In the genomic region with DNA sequence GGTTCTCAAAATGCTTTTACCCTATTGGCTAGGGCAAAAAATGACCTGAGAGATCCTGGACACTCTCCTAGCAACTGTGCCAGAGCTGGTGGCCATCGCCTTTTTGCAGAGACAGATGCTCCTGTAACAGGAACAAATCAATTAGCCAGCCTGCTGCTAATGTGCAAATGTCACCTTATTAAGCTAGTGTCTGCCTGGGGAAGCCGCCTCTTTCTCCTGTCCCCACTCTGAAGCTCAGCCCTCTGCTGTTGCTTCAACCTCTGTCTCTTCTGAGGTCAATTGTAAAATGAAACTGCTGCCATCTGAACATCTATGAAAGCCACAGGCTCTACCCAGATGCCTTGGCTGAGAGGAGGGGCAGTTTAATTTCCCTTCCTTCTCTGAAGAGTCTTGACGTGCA, we compare ENCODE assay signal across 10 cellular contexts.
A peak's percentile ranks its signal among the peaks of the same experiment; 100 is the strongest.
DNase-seq lines count a peak whose midpoint lies in the region; ATAC-seq, FAIRE-seq and TF ChIP-seq lines count a peak whose summit lies in the region.
"Had no signal": no experiment of that assay in that cellular context is flagged by ENCODE, and none has a peak within 500 bp of the region (broad histone marks: within the 10 kb centered on the region; RNA-seq: fewer than 3 reads in every experiment).

No MANE protein-coding gene starts in this region.

- in situ Hi-C loops in gastrocnemius medialis (cut with MboI; ENCODE audit: low sequenced_read_pairs in 4 of 4) = no loop called here

- TF ChIP-seq CTCF in psoas muscle (IDR thresholded peaks at IDR 0.05) (no peak), gastrocnemius medialis (IDR thresholded peaks at IDR 0.05 in 4 of 5, conservative IDR thresholded peaks at IDR 0.05 in 1 of 5) (no peak), ovary (IDR thresholded peaks at IDR 0.05) (no peak)

- H3K27me3 ChIP-seq in psoas muscle (ENCODE audit: insufficient read depth in 3 of 3, low read length in 2 of 3) (peaks cover 0 to 5% (median 0%) of the 10 kb centered on the region in 3 donors), gastrocnemius medialis (no peaks in the 10 kb centered on the region), ovary (no peaks in the 10 kb centered on the region)

- H3K9me3 ChIP-seq in psoas muscle (no peaks in the 10 kb centered on the region), gastrocnemius medialis (no peaks in the 10 kb centered on the region), ovary (no peaks in the 10 kb centered on the region)

- H3K27me3 Mint-ChIP-seq in activated naive CD8-positive, alpha-beta T cell treated with anti-CD3 and anti-CD28 coated beads for 36 hours = no peaks in the 10 kb centered on the region

- H3K4me1 ChIP-seq in psoas muscle (no peaks in the 10 kb centered on the region), gastrocnemius medialis (no peaks in the 10 kb centered on the region), ovary (ENCODE audit: insufficient read depth) (no peaks in the 10 kb centered on the region)

- peak overlapping the region; percentile 30 for H3K4me3 Mint-ChIP-seq in activated naive CD8-positive, alpha-beta T cell treated with anti-CD3 and anti-CD28 coated beads for 36 hours

- H3K4me3 ChIP-seq in psoas muscle (no peak overlapping the region), gastrocnemius medialis (no peak overlapping the region), ovary (no peak overlapping the region)

- peak; percentile 35 for DNase-seq in GM12891 (ENCODE audit: insufficient read length, low spot score)
- peak; percentile 19 for DNase-seq in activated naive CD8-positive, alpha-beta T cell treated with anti-CD3 and anti-CD28 coated beads for 36 hours
- DNase-seq in psoas muscle = no peak
- DNase-seq in NCI-H2029 treated with DMSO at 0.1 percent for 48 hours (lab: John Stamatoyannopoulos, UW) = no peak
- no peak for DNase-seq in gastrocnemius medialis
- no peak for DNase-seq in ovary
- DNase-seq: effector CD4-positive, alpha-beta T cell had no signal

- FAIRE-seq in GM12891 (lab: Jason Lieb, UNC) = peak; percentile 78

- WGBS in psoas muscle, 3 donors = 27 to 40% (median 30%) methylated on average over 3 of the region's 3 CpGs
- WGBS in ovary, 3 donors = 40 to 49% (median 47%) methylated on average over 3 of the region's 3 CpGs

- peak; percentile 68 for ATAC-seq in GM19395 (IDR thresholded peaks at IDR 0.05; ENCODE audit: unreplicated experiment)
- ATAC-seq in HG03342 (IDR thresholded peaks at IDR 0.05; ENCODE audit: unreplicated experiment) = peak; percentile 52
- ATAC-seq in psoas muscle = no peak
- no peak for ATAC-seq in gastrocnemius medialis

- H3K36me3 ChIP-seq in psoas muscle (ENCODE audit: insufficient read depth in 1 of 2, low read depth in 1 of 2) (no peaks in the 10 kb centered on the region), gastrocnemius medialis (no peaks in the 10 kb centered on the region), ovary (no peaks in the 10 kb centered on the region)

- no peak overlapping the region for H3K27ac ChIP-seq in psoas muscle
- H3K27ac ChIP-seq in gastrocnemius medialis = no peak overlapping the region
- H3K27ac ChIP-seq in ovary = no peak overlapping the region
- H3K27ac ChIP-seq: VCaP had no signal

- H3K27ac Mint-ChIP-seq in activated naive CD8-positive, alpha-beta T cell treated with anti-CD3 and anti-CD28 coated beads for 36 hours = peak overlapping the region; percentile 76

- no peaks in the 10 kb centered on the region for H3K36me3 Mint-ChIP-seq in activated naive CD8-positive, alpha-beta T cell treated with anti-CD3 and anti-CD28 coated beads for 36 hours

- no peak for TF ChIP-seq EP300 in ovary (IDR thresholded peaks at IDR 0.05)

- H3K4me1 Mint-ChIP-seq in activated naive CD8-positive, alpha-beta T cell treated with anti-CD3 and anti-CD28 coated beads for 36 hours = peaks cover 47% of the 10 kb centered on the region

- no peaks in the 10 kb centered on the region for H3K9me3 Mint-ChIP-seq in activated naive CD8-positive, alpha-beta T cell treated with anti-CD3 and anti-CD28 coated beads for 36 hours

- intact Hi-C loops in psoas muscle (cut with DNase I) = no loop called here
- intact Hi-C loops in gastrocnemius medialis (cut with DNase I; ENCODE audit: low total_unique reads) = no loop called here
- intact Hi-C loops in ovary (cut with DNase I) = no loop called here

- TF ChIP-seq POLR2A in GM12891 (IDR thresholded peaks at IDR 0.05; ENCODE audit: low read depth, low read length) (no peak), gastrocnemius medialis (IDR thresholded peaks at IDR 0.05) (no peak), ovary (IDR thresholded peaks at IDR 0.05) (no peak)

TF ChIP-seq in GM12891, 5 proteins besides CTCF, POLR2A, EP300 and RAD21:
- TF ChIP-seq TAF1 (IDR thresholded peaks at IDR 0.05; ENCODE audit: low read depth, low read length) = peak; percentile 43; the same call in 1 of the 2 replicates
- TF ChIP-seq POU2F2 (IDR thresholded peaks at IDR 0.05; ENCODE audit: low read depth, low read length) = no peak

Comparison
In these comparisons a context has a peak if more than half of its experiments do, and no peak if none do; other contexts are left out.
1. DNase-seq: peak in GM12891 (single experiment) and activated naive CD8-positive, alpha-beta T cell treated with anti-CD3 and anti-CD28 coated beads for 36 hours (single experiment); none in psoas muscle (0 of 2), NCI-H2029 treated with DMSO at 0.1 percent for 48 hours (single experiment), gastrocnemius medialis (0 of 2) and ovary (0 of 5).
2. ATAC-seq: peak in GM19395 (single experiment) and HG03342 (single experiment); none in psoas muscle (0 of 4) and gastrocnemius medialis (0 of 2).